In the genomic region with DNA sequence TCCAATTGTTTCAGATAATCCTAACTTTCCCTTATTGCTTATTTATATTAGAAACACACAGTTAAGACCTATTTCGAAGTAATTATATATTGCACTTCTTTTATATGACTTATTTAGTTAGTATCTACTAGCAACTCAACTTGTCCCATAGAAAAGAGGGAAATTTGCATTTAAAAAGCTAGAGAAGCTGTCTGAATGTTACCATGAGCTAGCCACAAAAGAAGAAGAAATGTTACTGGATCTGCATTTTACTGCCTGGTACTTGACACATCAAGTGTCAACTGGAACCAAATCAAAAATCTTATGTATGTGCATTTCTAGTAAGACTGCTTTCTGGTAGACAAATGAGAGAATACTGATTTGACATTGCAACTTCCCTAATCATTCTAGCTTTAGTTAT, we compare ENCODE assay signal across 21 cellular contexts.
A peak's percentile ranks its signal among the peaks of the same experiment; 100 is the strongest.
DNase-seq lines count a peak whose midpoint lies in the region; ATAC-seq, FAIRE-seq and TF ChIP-seq lines count a peak whose summit lies in the region.
"Had no signal": no experiment of that assay in that cellular context is flagged by ENCODE, and none has a peak within 500 bp of the region (broad histone marks: within the 10 kb centered on the region; RNA-seq: fewer than 3 reads in every experiment).

No MANE protein-coding gene starts in this region.

- H3K36me3 ChIP-seq in GM23338 (ENCODE audit: insufficient read depth), result no peaks in the 10 kb centered on the region
- H3K36me3 ChIP-seq in HUES64 (ENCODE audit: insufficient read depth, low read length), result no peaks in the 10 kb centered on the region
- no peaks in the 10 kb centered on the region for H3K36me3 ChIP-seq in GM12878 (ENCODE audit: control insufficient read depth in 2 of 2, insufficient read depth in 2 of 2, low read length in 1 of 2)
- H3K36me3 ChIP-seq in mesendoderm (ENCODE audit: control insufficient read depth, insufficient read depth, low read length), result no peaks in the 10 kb centered on the region
- H3K36me3 ChIP-seq: BLaER1 treated with 17β-estradiol and CSF1 and Interleukin-3, amounts not matched to agents 10 nM and 100 nM had no signal

- no peak overlapping the region for H3K4ac ChIP-seq in mesendoderm (ENCODE audit: low read depth, low read length)

- RAD21 ChIA-PET in GM12878 (lab: Charles Lee; ENCODE audit: unreplicated experiment), result no interaction called here

- no CpG with 5 or more reads among the region's 1 CpG for WGBS in HUES64
- WGBS in GM12878 (ENCODE audit: insufficient coverage, insufficient replicate concordance, low lambda C conversion rate, missing lambda C conversion rate), result 0% methylated on average over 1 of the region's 1 CpG
- no CpG with 5 or more reads among the region's 1 CpG for WGBS in mesendoderm (ENCODE audit: extremely low coverage, insufficient coverage, low lambda C conversion rate)

- H4K5ac ChIP-seq in mesendoderm (ENCODE audit: low read length), result no peak overlapping the region

- no peak overlapping the region for H2AK5ac ChIP-seq in mesendoderm (ENCODE audit: low read length)

- H3K18ac ChIP-seq in mesendoderm (ENCODE audit: low read length), result no peak overlapping the region

- no peak overlapping the region for H3K4me3 Mint-ChIP-seq in GM23338
- H3K4me3 Mint-ChIP-seq in stimulated activated naive CD8-positive, alpha-beta T cell treated with anti-CD3 and anti-CD28 coated beads, Interleukin-15, amount 100 ng/mL, for 72 hours, result no peak overlapping the region
- H3K4me3 Mint-ChIP-seq: B cell; CD8-positive, alpha-beta T cell had no signal

- POLR2A ChIA-PET in GM12878 (lab: Charles Lee), result interaction anchor here (0.6 kb wide), 1 partner anchor 10 kb away, joined by 3 read pairs; no protein-coding TSS in a partner anchor

- CTCF ChIA-PET in GM12878 (lab: Yijun Ruan, JAX), result no interaction called here

- intact Hi-C loops in GM12878 (cut with micrococcal nuclease; ENCODE audit: unreplicated experiment), result no loop called here

- H3K27ac Mint-ChIP-seq in GM23338, result no peak overlapping the region; the same call in 1 of the 2 replicates
- no peak overlapping the region for H3K27ac Mint-ChIP-seq in stimulated activated naive CD8-positive, alpha-beta T cell treated with anti-CD3 and anti-CD28 coated beads, Interleukin-15, amount 100 ng/mL, for 72 hours
- H3K27ac Mint-ChIP-seq: B cell; CD8-positive, alpha-beta T cell had no signal

- H3K9me3 Mint-ChIP-seq in GM23338, result no peaks in the 10 kb centered on the region
- H3K9me3 Mint-ChIP-seq in stimulated activated naive CD8-positive, alpha-beta T cell treated with anti-CD3 and anti-CD28 coated beads, Interleukin-15, amount 100 ng/mL, for 72 hours, result no peaks in the 10 kb centered on the region
- H3K9me3 Mint-ChIP-seq: CD8-positive, alpha-beta T cell had no signal

- H3K9me3 ChIP-seq in HUES64 (ENCODE audit: insufficient read depth, low read depth, low read length), result no peaks in the 10 kb centered on the region
- no peaks in the 10 kb centered on the region for H3K9me3 ChIP-seq in GM12878 (replicated peaks; ENCODE audit: control insufficient read depth, insufficient read depth, low read length)

- H3K23ac ChIP-seq in mesendoderm (ENCODE audit: low read length), result no peak overlapping the region

- TF ChIP-seq CTCF in GM23338 (conservative IDR thresholded peaks at IDR 0.05; ENCODE audit: low read depth in 2 of 2), result no peak
- TF ChIP-seq CTCF in GM12878 (IDR thresholded peaks at IDR 0.05 in 2 of 3, conservative IDR thresholded peaks at IDR 0.05 in 1 of 3; ENCODE audit: control insufficient read depth in 2 of 3, extremely low read depth in 1 of 3, insufficient read depth in 1 of 3, low read depth in 3 of 3, low read length in 3 of 3), result no peak

- no peaks in the 10 kb centered on the region for H3F3A ChIP-seq in GM23338 (replicated peaks; ENCODE audit: low read depth)

- H3K27ac ChIP-seq in GM23338 (ENCODE audit: low read depth), result no peak overlapping the region
- peak overlapping the region; percentile 29; the same call in 1 of the 2 replicates for H3K27ac ChIP-seq in HUES64 (ENCODE audit: low read depth, low read length)
- H3K27ac ChIP-seq in GM12878 (ENCODE audit: control insufficient read depth, insufficient read depth), result no peak overlapping the region
- no peak overlapping the region for H3K27ac ChIP-seq in mesendoderm (ENCODE audit: low read depth, low read length)
- H3K27ac ChIP-seq: BLaER1 treated with 17β-estradiol and CSF1 and Interleukin-3, amounts not matched to agents 10 nM and 100 nM; GM23248; KMS-11 had no signal

- SMC1A ChIA-PET in GM12878 (lab: Charles Lee; ENCODE audit: uncharacterized antibody, unreplicated experiment), result interaction anchor here (0.7 to 1.2 kb wide), 2 partner anchors 10 to 96 kb away, joined by 3 read pairs; no protein-coding TSS in a partner anchor

- H3K36me3 Mint-ChIP-seq in GM23338 (ENCODE audit: low read depth), result no peaks in the 10 kb centered on the region
- H3K36me3 Mint-ChIP-seq: CD8-positive, alpha-beta T cell had no signal

- no peak overlapping the region for H2BK120ac ChIP-seq in mesendoderm (ENCODE audit: low read depth, low read length)

- FAIRE-seq in GM12878 (lab: Jason Lieb, UNC), result peak; percentile 59
- FAIRE-seq: GM12892, GM18507, HTR-8/SVneo had no signal

- no peaks in the 10 kb centered on the region for H3K27me3 Mint-ChIP-seq in GM23338 (ENCODE audit: insufficient read depth, low read depth, poor library complexity)
- H3K27me3 Mint-ChIP-seq in stimulated activated naive CD8-positive, alpha-beta T cell treated with anti-CD3 and anti-CD28 coated beads, Interleukin-15, amount 100 ng/mL, for 72 hours, result no peaks in the 10 kb centered on the region
- H3K27me3 Mint-ChIP-seq: B cell had no signal

- no peak overlapping the region for H3K4me2 ChIP-seq in GM23338
- no peak overlapping the region for H3K4me2 ChIP-seq in GM12878 (ENCODE audit: control insufficient read depth, insufficient read depth)
- no peak overlapping the region for H3K4me2 ChIP-seq in mesendoderm (ENCODE audit: low read length)
- H3K4me2 ChIP-seq: BLaER1 treated with 17β-estradiol and CSF1 and Interleukin-3, amounts not matched to agents 10 nM and 100 nM; KMS-11 had no signal

- no peak overlapping the region for H3K4me3 ChIP-seq in GM23338
- no peak overlapping the region for H3K4me3 ChIP-seq in HUES64 (ENCODE audit: low read length)
- no peak overlapping the region for H3K4me3 ChIP-seq in GM12878
- H3K4me3 ChIP-seq in mesendoderm (ENCODE audit: low read length), result no peak overlapping the region
- H3K4me3 ChIP-seq: BLaER1 treated with 17β-estradiol and CSF1 and Interleukin-3, amounts not matched to agents 10 nM and 100 nM; GM23248 had no signal

- no peak for TF ChIP-seq EP300 in GM12878 (IDR thresholded peaks at IDR 0.05; ENCODE audit: borderline replicate concordance in 1 of 2, control insufficient read depth in 1 of 2, low read depth in 2 of 2, low read length in 2 of 2)

- no peak overlapping the region for H4K8ac ChIP-seq in mesendoderm (ENCODE audit: low read depth, low read length)

- H3K4me1 ChIP-seq in GM23338 (ENCODE audit: insufficient read depth), result peaks cover 17% of the 10 kb centered on the region
- H3K4me1 ChIP-seq in HUES64 (ENCODE audit: insufficient read depth, low read length), result peaks cover 11% of the 10 kb centered on the region
- no peaks in the 10 kb centered on the region for H3K4me1 ChIP-seq in GM12878 (ENCODE audit: control insufficient read depth, insufficient read depth, low read length)
- no peaks in the 10 kb centered on the region for H3K4me1 ChIP-seq in mesendoderm (ENCODE audit: control insufficient read depth, low read depth, low read length)

- H3K56ac ChIP-seq in mesendoderm (ENCODE audit: low read length), result no peak overlapping the region

- H3K27me3 ChIP-seq in GM23338 (ENCODE audit: insufficient read depth) (no peaks in the 10 kb centered on the region), HUES64 (ENCODE audit: insufficient read depth, low read length) (no peaks in the 10 kb centered on the region), GM12878 (replicated peaks in 1 of 2; ENCODE audit: control insufficient read depth in 2 of 2, insufficient read depth in 2 of 2, low read length in 1 of 2) (no peaks in the 10 kb centered on the region), mesendoderm (ENCODE audit: insufficient read depth, low read length, poor library complexity) (no peaks in the 10 kb centered on the region)
- H3K27me3 ChIP-seq: BLaER1 treated with 17β-estradiol and CSF1 and Interleukin-3, amounts not matched to agents 10 nM and 100 nM had no signal

- no TSS peak for BruUV-seq in GM12878 (replicated peaks; lab: Mats Ljungman, UMichigan)

- H2AFZ ChIP-seq in GM23338 (no peak overlapping the region), GM12878 (ENCODE audit: control insufficient read depth, low read depth, low read length) (no peak overlapping the region)
- H2AFZ ChIP-seq: GM23248 had no signal

- no peaks in the 10 kb centered on the region for H3K79me2 ChIP-seq in GM23338 (replicated peaks; ENCODE audit: insufficient read depth)
- H3K79me2 ChIP-seq in GM12878 (ENCODE audit: control insufficient read depth, insufficient read depth, low read length), result no peaks in the 10 kb centered on the region
- no peaks in the 10 kb centered on the region for H3K79me2 ChIP-seq in mesendoderm (ENCODE audit: control insufficient read depth, insufficient read depth, low read length)

- H3K9ac ChIP-seq in HUES64 (ENCODE audit: low read depth, low read length) (no peak overlapping the region), GM12878 (ENCODE audit: control insufficient read depth, insufficient read depth, low read length) (no peak overlapping the region), mesendoderm (ENCODE audit: low read length) (no peak overlapping the region)
- H3K9ac ChIP-seq: BLaER1 treated with 17β-estradiol and CSF1 and Interleukin-3, amounts not matched to agents 10 nM and 100 nM; GM23248; KMS-11 had no signal

- no peaks in the 10 kb centered on the region for H4K20me1 ChIP-seq in GM23338 (replicated peaks; ENCODE audit: insufficient read depth)
- no peaks in the 10 kb centered on the region for H4K20me1 ChIP-seq in GM12878 (ENCODE audit: control insufficient read depth, insufficient read depth)
- H4K20me1 ChIP-seq: BLaER1 treated with 17β-estradiol and CSF1 and Interleukin-3, amounts not matched to agents 10 nM and 100 nM had no signal

- DNase-seq in GM23338 (ENCODE audit: low spot score), result peak; percentile 57
- no peak for DNase-seq in GM12878 (ENCODE audit: low read depth, low spot score)
- peak; percentile 12 for DNase-seq in mesendoderm
- no peak for DNase-seq in HCEC 1CT
- no peak for DNase-seq in stimulated activated CD4-positive, alpha-beta T cell treated with anti-CD3 and anti-CD28 coated beads, Interleukin-2, amount 100 ng/mL, for 48 hours
- DNase-seq in stimulated activated naive CD8-positive, alpha-beta T cell treated with anti-CD3 and anti-CD28 coated beads, Interleukin-15, amount 100 ng/mL, for 72 hours, result no peak
- DNase-seq: CD8-positive, alpha-beta T cell; DMS 273 treated with DMSO at 0.1 percent for 48 hours; DMS53; DND-41; EL; GM23248; H7 had no signal

- H3K4me1 Mint-ChIP-seq in GM23338, result peaks cover 22% of the 10 kb centered on the region
- no peaks in the 10 kb centered on the region for H3K4me1 Mint-ChIP-seq in stimulated activated naive CD8-positive, alpha-beta T cell treated with anti-CD3 and anti-CD28 coated beads, Interleukin-15, amount 100 ng/mL, for 72 hours

- no peak for TF ChIP-seq POLR2A in GM12878 (IDR thresholded peaks at IDR 0.05; ENCODE audit: low read depth, low read length)

- H3K79me1 ChIP-seq in mesendoderm (ENCODE audit: low read length), result no peaks in the 10 kb centered on the region

- no peak for TF ChIP-seq RAD21 in GM12878 (IDR thresholded peaks at IDR 0.05; ENCODE audit: insufficient read depth, low read depth, low read length)

- ATAC-seq in GM23338, result peak; percentile 50
- ATAC-seq in GM12878, result no peak; the same call in 2 of the 3 replicates
- ATAC-seq in HG02678 (IDR thresholded peaks at IDR 0.05; ENCODE audit: unreplicated experiment), result no peak
- ATAC-seq in stimulated activated naive CD8-positive, alpha-beta T cell treated with anti-CD3 and anti-CD28 coated beads, Interleukin-15, amount 100 ng/mL, for 72 hours, result no peak
- ATAC-seq: CD8-positive, alpha-beta T cell had no signal

- no peaks in the 10 kb centered on the region for H3K9me2 ChIP-seq in GM23338 (ENCODE audit: insufficient read depth)

- in situ Hi-C loops in GM12878 (cut with MboI), result no loop called here

- H2BK15ac ChIP-seq in mesendoderm (replicated peaks; ENCODE audit: low read depth), result no peak overlapping the region

- H2BK5ac ChIP-seq in mesendoderm (ENCODE audit: low read length), result no peak overlapping the region

Comparison
In these comparisons a context has a peak if more than half of its experiments do, and no peak if none do; other contexts are left out.
1. DNase-seq: peak in GM23338 (single experiment) and mesendoderm (single experiment); none in GM12878 (single experiment), HCEC 1CT (single experiment), stimulated activated CD4-positive, alpha-beta T cell treated with anti-CD3 and anti-CD28 coated beads, Interleukin-2, amount 100 ng/mL, for 48 hours (0 of 2) and stimulated activated naive CD8-positive, alpha-beta T cell treated with anti-CD3 and anti-CD28 coated beads, Interleukin-15, amount 100 ng/mL, for 72 hours (0 of 2).